Comparison of ENCODE assay signal across 1 cellular context in genomic region chr1:235342471-235342870, GRCh38.
TF ChIP-seq lines count a peak whose summit lies in the region.

No MANE protein-coding gene starts in this region.

TF ChIP-seq in endothelial cell of umbilical vein, 7 proteins besides CTCF, POLR2A, EP300 and RAD21 (continued from another document):
- TF ChIP-seq JUN (IDR thresholded peaks at IDR 0.05; ENCODE audit: borderline replicate concordance, insufficient read depth, insufficient read length, low read depth) (no peak), GATA2 (IDR thresholded peaks at IDR 0.05; ENCODE audit: insufficient read depth, insufficient read length, low read depth, low read length) (no peak), POLR2AphosphoS5 (IDR thresholded peaks at IDR 0.05; ENCODE audit: insufficient read depth, low read depth, low read length) (no peak), EZH2 (IDR thresholded peaks at IDR 0.05; ENCODE audit: borderline replicate concordance, low read depth, low read length, severe bottlenecking) (no peak)
- TF ChIP-seq, protein P1, sequence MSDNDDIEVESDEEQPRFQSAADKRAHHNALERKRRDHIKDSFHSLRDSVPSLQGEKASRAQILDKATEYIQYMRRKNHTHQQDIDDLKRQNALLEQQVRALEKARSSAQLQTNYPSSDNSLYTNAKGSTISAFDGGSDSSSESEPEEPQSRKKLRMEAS (IDR thresholded peaks at IDR 0.05; ENCODE audit: insufficient read depth, insufficient read length) = no peak
